Comparison of ENCODE assay signal across 25 cellular contexts in genomic region chr4:44791842-44792241, GRCh38.
"Had no signal": no experiment of that assay in that cellular context is flagged by ENCODE, and none has a peak within 500 bp of the region (broad histone marks: within the 10 kb centered on the region; RNA-seq: fewer than 3 reads in every experiment).

No MANE protein-coding gene starts in this region.

- ATAC-seq: esophagus mucosa; gastrocnemius medialis; left lobe of liver; natural killer cell; psoas muscle; right cardiac atrium; stimulated activated effector memory CD8-positive, alpha-beta T cell treated with anti-CD3 and anti-CD28 coated beads, Interleukin-12 subunit alpha, Interleukin-12 subunit beta, amount 100 ng/mL, for 72 hours had no signal

- DNase-seq: dermis blood vessel endothelial cell; foreskin fibroblast; gastrocnemius medialis; head of caudate nucleus; natural killer cell; occipital lobe; ovary; posterior cingulate gyrus; psoas muscle; right cardiac atrium; sigmoid colon; stimulated activated CD4-positive, alpha-beta T cell treated with anti-CD3 and anti-CD28 coated beads, Interleukin-2, amount 100 ng/mL, for 24 hours; stimulated activated CD4-positive, alpha-beta T cell treated with anti-CD3 and anti-CD28 coated beads, Interleukin-4, amount 100 ng/mL, for 24 hours; stimulated activated naive CD4-positive, alpha-beta T cell treated with Interleukin-2 at 50 U/mL for 16 hours; stomach; thyroid gland; trophoblast cell had no signal

- H3K36me3 Mint-ChIP-seq: natural killer cell; stimulated activated effector memory CD8-positive, alpha-beta T cell treated with anti-CD3 and anti-CD28 coated beads, Interleukin-12 subunit alpha, Interleukin-12 subunit beta, amount 100 ng/mL, for 72 hours had no signal

- H3K27me3 ChIP-seq: gastrocnemius medialis, ovary, sigmoid colon, stomach, thyroid gland, vagina had no signal

- H3K4me1 ChIP-seq: gastrocnemius medialis, psoas muscle, sigmoid colon, stomach, thyroid gland, vagina had no signal

- H3K27ac ChIP-seq: coronary artery, epithelial cell of prostate, gastrocnemius medialis, ovary, psoas muscle, sigmoid colon, stomach, thyroid gland, vagina had no signal

- H3K36me3 ChIP-seq: gastrocnemius medialis, ovary, sigmoid colon, stomach, thyroid gland, vagina had no signal

- H3K27ac Mint-ChIP-seq: memory B cell; natural killer cell; stimulated activated effector memory CD8-positive, alpha-beta T cell treated with anti-CD3 and anti-CD28 coated beads, Interleukin-12 subunit alpha, Interleukin-12 subunit beta, amount 100 ng/mL, for 72 hours had no signal

- H3K4me3 Mint-ChIP-seq: memory B cell; natural killer cell; stimulated activated effector memory CD8-positive, alpha-beta T cell treated with anti-CD3 and anti-CD28 coated beads, Interleukin-12 subunit alpha, Interleukin-12 subunit beta, amount 100 ng/mL, for 72 hours had no signal

- H3K9me3 ChIP-seq: gastrocnemius medialis, ovary, psoas muscle, thyroid gland, vagina had no signal

- H3K4me1 Mint-ChIP-seq: memory B cell; natural killer cell; stimulated activated effector memory CD8-positive, alpha-beta T cell treated with anti-CD3 and anti-CD28 coated beads, Interleukin-12 subunit alpha, Interleukin-12 subunit beta, amount 100 ng/mL, for 72 hours had no signal

- H3K4me3 ChIP-seq: coronary artery, gastrocnemius medialis, lung, ovary, psoas muscle, sigmoid colon, stomach, thyroid gland, vagina had no signal
